ENCODE assay signal across 19 cellular contexts in genomic region chr3:195307711-195308110, GRCh38. TPM values are rescaled to one million over a fixed set of nuclear protein-coding genes. Genes with fewer than 3 reads are reported as not detected.
DNase-seq lines count a peak whose midpoint lies in the region; ATAC-seq, FAIRE-seq and TF ChIP-seq lines count a peak whose summit lies in the region.
"Had no signal": no experiment of that assay in that cellular context is flagged by ENCODE, and none has a peak within 500 bp of the region (broad histone marks: within the 10 kb centered on the region; RNA-seq: fewer than 3 reads in every experiment).

No MANE protein-coding gene starts in this region.

- H3K27me3 ChIP-seq in tibial nerve = no peaks in the 10 kb centered on the region

- no peak for DNase-seq in activated T-cell treated with anti-CD3 and anti-CD28 coated beads, Interleukin-2, amount 50 U/mL, for 72 hours
- no peak for DNase-seq in activated T-cell treated with anti-CD3 and anti-CD28 coated beads, Interleukin-2, amount 50 U/mL, for 1 hour
- no peak for DNase-seq in RCC 7860 (ENCODE audit: low spot score)
- DNase-seq in kidney tubule cell (ENCODE audit: low spot score) = peak; percentile 6
- DNase-seq in DMS114 treated with DMSO at 0.1 percent for 48 hours (lab: John Stamatoyannopoulos, UW; ENCODE audit: unreplicated experiment) = no peak
- DNase-seq in tibial nerve (ENCODE audit: low spot score in 2 of 2) = no peak
- DNase-seq: C1 segment of cervical spinal cord; CD4-positive, alpha-beta T cell; DMS153; DMS79 treated with DMSO at 0.1 percent for 48 hours; EL; GDM1; H7; KG1 had no signal

- no peaks in the 10 kb centered on the region for H3K4me1 Mint-ChIP-seq in activated T-cell treated with anti-CD3 and anti-CD28 coated beads, Interleukin-2, amount 50 U/mL, for 72 hours (ENCODE audit: low read depth)
- H3K4me1 Mint-ChIP-seq: B cell, GM23338 had no signal

- no peak for ATAC-seq in activated T-cell treated with anti-CD3 and anti-CD28 coated beads, Interleukin-2, amount 50 U/mL, for 72 hours (replicated peaks in 1 of 2)
- ATAC-seq in HG03139 (IDR thresholded peaks at IDR 0.05; ENCODE audit: unreplicated experiment) = no peak
- ATAC-seq: GM23338 had no signal

- peaks cover 0 to 1% of the 10 kb centered on the region in 2 donors for H3K36me3 Mint-ChIP-seq in activated T-cell treated with anti-CD3 and anti-CD28 coated beads, Interleukin-2, amount 50 U/mL, for 72 hours (ENCODE audit: insufficient read depth in 2 of 2)

- peaks cover 0 to 39% (median 0%) of the 10 kb centered on the region in 3 donors for H3K36me3 ChIP-seq in tibial nerve

- no peak for TF ChIP-seq EP300 in tibial nerve (IDR thresholded peaks at IDR 0.05)

- no peak overlapping the region for H3K4me3 Mint-ChIP-seq in activated T-cell treated with anti-CD3 and anti-CD28 coated beads, Interleukin-2, amount 50 U/mL, for 72 hours
- H3K4me3 Mint-ChIP-seq: B cell; CD4-positive, alpha-beta T cell; GM23338; IgD-negative memory B cell had no signal

- H3K4me3 ChIP-seq in tibial nerve = no peak overlapping the region
- H3K4me3 ChIP-seq: GM23338 had no signal

- peak overlapping the region; percentile 57 for H3K27ac Mint-ChIP-seq in activated T-cell treated with anti-CD3 and anti-CD28 coated beads, Interleukin-2, amount 50 U/mL, for 72 hours
- H3K27ac Mint-ChIP-seq: B cell; CD4-positive, alpha-beta T cell; GM23338 had no signal

- H3K9me3 Mint-ChIP-seq in activated T-cell treated with anti-CD3 and anti-CD28 coated beads, Interleukin-2, amount 50 U/mL, for 72 hours = no peaks in the 10 kb centered on the region
- H3K9me3 Mint-ChIP-seq: CD4-positive, alpha-beta T cell; GM23338; IgD-negative memory B cell had no signal

- peak; percentile 76 for FAIRE-seq in RCC 7860 (lab: Jason Lieb, UNC)

- TF ChIP-seq POLR2A in tibial nerve (IDR thresholded peaks at IDR 0.05) = no peak

- no peaks in the 10 kb centered on the region for H3K27me3 Mint-ChIP-seq in activated T-cell treated with anti-CD3 and anti-CD28 coated beads, Interleukin-2, amount 50 U/mL, for 72 hours (ENCODE audit: low read depth)
- H3K27me3 Mint-ChIP-seq: B cell; CD4-positive, alpha-beta T cell; IgD-negative memory B cell had no signal

- no peak overlapping the region for H3K27ac ChIP-seq in tibial nerve
- H3K27ac ChIP-seq: 22Rv1 had no signal

- TF ChIP-seq CTCF in tibial nerve (IDR thresholded peaks at IDR 0.05) = no peak

- H3K9me3 ChIP-seq in tibial nerve = no peaks in the 10 kb centered on the region

- H3K4me1 ChIP-seq in tibial nerve = no peaks in the 10 kb centered on the region

RNA-seq across cellular contexts. Expression of gene XXYLT1, which starts 36.8 kb away (rescaled TPM):
- 1 to 10 TPM; 6.2 to 6.6 TPM for total RNA-seq in activated T-cell treated with anti-CD3 and anti-CD28 coated beads, Interleukin-2, amount 50 U/mL, for 72 hours
- 10 to 100 TPM in 3 of 4 donors, 1 to 10 TPM in 1; 9.6 to 17.7 (median 13.2) TPM for total RNA-seq in tibial nerve
